34 cellular contexts compared by ENCODE assay signal in genomic region chr14:80024417-80024816, GRCh38.
"Had no signal": no experiment of that assay in that cellular context is flagged by ENCODE, and none has a peak within 500 bp of the region (broad histone marks: within the 10 kb centered on the region; RNA-seq: fewer than 3 reads in every experiment).

No MANE protein-coding gene starts in this region.

- H3K36me3 ChIP-seq: adrenal gland, brain microvascular endothelial cell, Peyer's patch had no signal

- DNase-seq: activated B cell treated with CpG ODN at 0.5 μM for 24 hours; activated CD4-positive, alpha-beta memory T cell treated with anti-CD3 and anti-CD28 coated beads for 36 hours; activated CD4-positive, alpha-beta T cell treated with anti-CD3 and anti-CD28 coated beads for 4 hours; activated CD4-positive, alpha-beta T cell treated with anti-CD3 and anti-CD28 coated beads, Interleukin-2, amount 50 U/mL, for 1 hour; activated CD4-positive, CD25-positive, alpha-beta regulatory T cell treated with anti-CD3 and anti-CD28 coated beads, Interleukin-2, amount 50 U/mL, for 72 hours; activated CD8-positive, alpha-beta memory T cell treated with anti-CD3 and anti-CD28 coated beads, Interleukin-2, amount 50 U/mL, for 4 hours; activated gamma-delta T cell treated with Interleukin-2 at 50 U/mL for 16 hours; activated naive CD4-positive, alpha-beta T cell treated with anti-CD3 and anti-CD28 coated beads for 36 hours; activated T-cell treated with anti-CD3 and anti-CD28 coated beads for 4 hours; activated T-cell treated with anti-CD3 and anti-CD28 coated beads, Interleukin-2, amount 50 U/mL, for 4 hours; adrenal gland; aorta; brain microvascular endothelial cell; central memory CD4-positive, alpha-beta T cell; MM.1S; MV-4-11; NCI-H1092; NCI-H1436 treated with DMSO at 0.1 percent for 48 hours; NCI-H1694 treated with DMSO at 0.1 percent for 48 hours; NCI-H2029; NCI-H345; NCI-H526; NCI-H748 treated with DMSO at 0.1 percent for 48 hours; NK-92 treated with Interleukin-12 subunit alpha and Interleukin-12 subunit beta, amount 100 ng/mL, for 24 hours; PC-3; Peyer's patch; RPMI8226; SHP77 treated with DMSO at 0.1 percent for 48 hours; T-cell; T-helper 17 cell had no signal

- H3K4me2 ChIP-seq: KMS-11 had no signal

- ATAC-seq: activated naive CD4-positive, alpha-beta T cell treated with anti-CD3 and anti-CD28 coated beads, Interleukin-2, amount 50 U/mL, for 72 hours; activated T-cell treated with anti-CD3 and anti-CD28 coated beads, Interleukin-2, amount 50 U/mL, for 4 hours; PC-3; SK-N-SH treated with all-trans-retinoic acid at 6 μM for 48 hours; T-cell; T-helper 17 cell had no signal

- H3K4me3 ChIP-seq: adrenal gland, Peyer's patch had no signal

- H3K9ac ChIP-seq: KMS-11 had no signal

- H3K4me1 ChIP-seq: adrenal gland, Peyer's patch had no signal

- H3K27ac ChIP-seq: adrenal gland, brain microvascular endothelial cell, KMS-11, Peyer's patch, VCaP had no signal

- H3K9me3 ChIP-seq: adrenal gland, Peyer's patch had no signal
